In genomic region chr11:117145393-117145761, GRCh38 we compare ENCODE assay signal across 8 cellular contexts. TPM values are rescaled to one million over a fixed set of nuclear protein-coding genes. Genes with fewer than 3 reads are reported as not detected.
DNase-seq lines count a peak whose midpoint lies in the region; ATAC-seq and TF ChIP-seq lines count a peak whose summit lies in the region.

No MANE protein-coding gene starts in this region.

- H3K9me3 ChIP-seq in heart right ventricle (no peaks in the 10 kb centered on the region), OCI-LY7 (ENCODE audit: low read length) (peaks cover 6% of the 10 kb centered on the region; the same call in 1 of the 2 replicates), upper lobe of right lung (no peaks in the 10 kb centered on the region)

- H3K4me1 ChIP-seq in heart right ventricle (peaks cover 0 to 58% (median 52%) of the 10 kb centered on the region in 9 donors), OCI-LY7 (ENCODE audit: insufficient read depth, low read length, poor library complexity, severe bottlenecking) (peaks cover 26% of the 10 kb centered on the region), upper lobe of right lung (peaks cover 33% of the 10 kb centered on the region)

- H4K20me1 ChIP-seq in OCI-LY7 (ENCODE audit: insufficient read depth, low read length) = peaks cover 23% of the 10 kb centered on the region

- H3K9me3 Mint-ChIP-seq in memory B cell = no peaks in the 10 kb centered on the region

- peak overlapping the region; percentile 100 for H3K4me3 Mint-ChIP-seq in memory B cell

- H3K36me3 Mint-ChIP-seq in memory B cell = peaks cover 12% of the 10 kb centered on the region

- peaks cover 28% of the 10 kb centered on the region for H3K4me1 Mint-ChIP-seq in memory B cell

- H3K27ac ChIP-seq in heart right ventricle = peak overlapping the region in 9 of 10 donors; percentile 90 to 97 (median 94)
- peak overlapping the region; percentile 64 for H3K27ac ChIP-seq in OCI-LY7 (ENCODE audit: low read depth, low read length, poor library complexity, severe bottlenecking)
- H3K27ac ChIP-seq in upper lobe of right lung = peak overlapping the region; percentile 90

- WGBS in heart right ventricle, 2 donors = 4 to 11% methylated on average over 5 of the region's 5 CpGs

- peak overlapping the region; percentile 71 to 97 (median 84) for H3K4me3 ChIP-seq in heart right ventricle
- H3K4me3 ChIP-seq in OCI-LY7 (ENCODE audit: low read depth, low read length, poor library complexity, severe bottlenecking) = peak overlapping the region; percentile 94
- peak overlapping the region; percentile 97 for H3K4me3 ChIP-seq in upper lobe of right lung

- peak overlapping the region; percentile 95 for H3K27ac Mint-ChIP-seq in memory B cell

- no peak for TF ChIP-seq POLR2A in GM18505 (IDR thresholded peaks at IDR 0.05; ENCODE audit: borderline replicate concordance, extremely low read depth, insufficient read depth, insufficient read length)

- TSS peak; percentile 77 for BruUV-seq in OCI-LY7 (replicated peaks; lab: Mats Ljungman, UMichigan)

- no peaks in the 10 kb centered on the region for H3K9me2 ChIP-seq in OCI-LY7 (ENCODE audit: insufficient read depth, low read length)

- intact Hi-C loops in heart right ventricle (cut with DNase I) (loop anchor here in 2 of 10 donors (5.0 to 10.0 kb wide), 2 partner anchors 37 to 79 kb away; no protein-coding TSS in a partner anchor), left ventricle myocardium superior (cut with micrococcal nuclease) (no loop called here), OCI-LY7 (cut with micrococcal nuclease; ENCODE audit: unreplicated experiment) (no loop called here), upper lobe of right lung (cut with DNase I) (no loop called here)

- H3K79me2 ChIP-seq in OCI-LY7 (ENCODE audit: insufficient read depth, low read depth, low read length) = peaks cover 62% of the 10 kb centered on the region

- no peak overlapping the region for H2AFZ ChIP-seq in OCI-LY7 (ENCODE audit: low read length)

- H3K4me2 ChIP-seq in OCI-LY7 (ENCODE audit: low read length) = peak overlapping the region; percentile 76

- H3K36me3 ChIP-seq in heart right ventricle (peaks cover 0 to 37% (median 8%) of the 10 kb centered on the region in 9 donors), OCI-LY7 (ENCODE audit: insufficient read depth, low read length) (peaks cover 47% of the 10 kb centered on the region), upper lobe of right lung (peaks cover 9% of the 10 kb centered on the region)

- DNase-seq in heart right ventricle (no peak), left ventricle myocardium superior (no peak), OCI-LY7 (ENCODE audit: low spot score) (peak; percentile 38), cerebellum (ENCODE audit: low spot score) (peak; percentile 15), memory B cell (ENCODE audit: low spot score in 2 of 2) (no peak), upper lobe of right lung (no peak), ecto neural progenitor cell (ENCODE audit: low spot score) (no peak)

- no peaks in the 10 kb centered on the region for H3K27me3 Mint-ChIP-seq in memory B cell

- POLR2A ChIA-PET in OCI-LY7 (lab: Charles Lee) = interaction anchor here (0.7 to 3.2 kb wide), 4 partner anchors 33 to 215 kb away, joined by 3 to 18 read pairs (median 4); partner anchors contain the start of genes CEP164 and SIDT2

- ATAC-seq in heart right ventricle (no peak), left ventricle myocardium superior (no peak), memory B cell (ENCODE audit: low read depth) (no peak), upper lobe of right lung (no peak), GM18505 (IDR thresholded peaks at IDR 0.05; ENCODE audit: unreplicated experiment) (no peak)

- H3K27me3 ChIP-seq in heart right ventricle = no peaks in the 10 kb centered on the region
- no peaks in the 10 kb centered on the region for H3K27me3 ChIP-seq in upper lobe of right lung

- CTCF ChIA-PET in OCI-LY7 (lab: Charles Lee; ENCODE audit: unreplicated experiment) = interaction anchor here (0.7 kb wide), 1 partner anchor 354 kb away, joined by 3 read pairs; the partner anchor contains the start of gene APOA5

- peak in 2 of 9 donors; percentile 9 to 16 for TF ChIP-seq CTCF in heart right ventricle (IDR thresholded peaks at IDR 0.05)
- peak; percentile 51 for TF ChIP-seq CTCF in OCI-LY7 (conservative IDR thresholded peaks at IDR 0.05; ENCODE audit: low read length)
- no peak for TF ChIP-seq CTCF in upper lobe of right lung (IDR thresholded peaks at IDR 0.05)

RNA-seq across cellular contexts. Expression of gene PAFAH1B2, which starts 1.3 kb away (rescaled TPM):
- total RNA-seq in heart right ventricle (10 to 100 TPM; 48.8 to 71.5 (median 64.2) TPM), left ventricle myocardium superior (51.4 TPM), OCI-LY7 (2022) (59.9 and 60.2 TPM in 2 replicates), cerebellum (135 TPM), upper lobe of right lung (86.9 TPM)
- 10 to 100 TPM; 18.7 to 21.6 TPM for polyA plus RNA-seq in heart right ventricle
- 62.8 and 65.3 TPM in 2 replicates for total RNA-seq in OCI-LY7 (2014; rRNA removed; shearing (Covaris generic))

RNA-seq across cellular contexts. Expression of gene SIDT2, which starts 33.2 kb away (rescaled TPM):
- 10 to 100 TPM; 16.2 to 33.6 (median 22.0) TPM for total RNA-seq in heart right ventricle
- 10 to 100 TPM; 13.0 to 28.1 TPM for polyA plus RNA-seq in heart right ventricle
- total RNA-seq in left ventricle myocardium superior = 20.4 TPM
- total RNA-seq in OCI-LY7 (2014; rRNA removed; shearing (Covaris generic)) = 18.3 and 18.6 TPM in 2 replicates
- 30.6 and 37.7 TPM in 2 replicates for total RNA-seq in OCI-LY7 (2022)
- 19.6 TPM for total RNA-seq in cerebellum
- 107 TPM for total RNA-seq in upper lobe of right lung

RNA-seq across cellular contexts. Expression of gene SIK3, which starts 47.1 kb away (rescaled TPM):
- total RNA-seq in heart right ventricle (10 to 100 TPM; 27.8 to 47.3 (median 39.3) TPM), left ventricle myocardium superior (31.9 TPM), OCI-LY7 (2022) (72.9 and 78.6 TPM in 2 replicates), cerebellum (36.6 TPM), upper lobe of right lung (37.1 TPM)
- polyA plus RNA-seq in heart right ventricle = 10 to 100 TPM in 1 of 2 donors, 1 to 10 TPM in 1; 9.9 to 15.1 TPM
- 29.3 and 37.2 TPM in 2 replicates for total RNA-seq in OCI-LY7 (2014; rRNA removed; shearing (Covaris generic))

RNA-seq across cellular contexts. Expression of gene TAGLN, which starts 53.8 kb away (rescaled TPM):
- total RNA-seq in heart right ventricle = 100 to 1,000 TPM in 5 of 10 donors, 10 to 100 TPM in 5; 71.7 to 215 (median 99.9) TPM
- polyA plus RNA-seq in heart right ventricle = 100 to 1,000 TPM; 319 to 883 TPM
- 69.5 TPM for total RNA-seq in left ventricle myocardium superior
- 7.4 and 8.4 TPM in 2 replicates for total RNA-seq in OCI-LY7 (2014; rRNA removed; shearing (Covaris generic))
- 5.4 and 6.4 TPM in 2 replicates for total RNA-seq in OCI-LY7 (2022)
- 9.5 TPM for total RNA-seq in cerebellum
- total RNA-seq in upper lobe of right lung = 465 TPM

Comparison
In these comparisons a context has a peak if more than half of its experiments do, and no peak if none do; other contexts are left out.
1. DNase-seq: peak in OCI-LY7 (single experiment) and cerebellum (single experiment); none in heart right ventricle (0 of 2), left ventricle myocardium superior (single experiment), memory B cell (0 of 2), upper lobe of right lung (single experiment) and ecto neural progenitor cell (single experiment).
2. Peak in every context shown above with its lines, with median percentiles within 50 percentile points of each other: H3K27ac ChIP-seq and H3K4me3 ChIP-seq.